8 cellular contexts compared by ENCODE assay signal in genomic region chr1:172002725-172003345, GRCh38.
DNase-seq lines count a peak whose midpoint lies in the region; ATAC-seq and TF ChIP-seq lines count a peak whose summit lies in the region.

No MANE protein-coding gene starts in this region.

- no peak overlapping the region for H3K4me3 ChIP-seq in coronary artery
- H3K4me3 ChIP-seq in mucosa of descending colon: no peak overlapping the region

- no peaks in the 10 kb centered on the region for H3K9me3 ChIP-seq in mucosa of descending colon

- H3K4me1 ChIP-seq in mucosa of descending colon (ENCODE audit: low read depth): no peaks in the 10 kb centered on the region

- TF ChIP-seq CTCF in coronary artery (IDR thresholded peaks at IDR 0.05): peak; percentile 26
- TF ChIP-seq CTCF in mucosa of descending colon (IDR thresholded peaks at IDR 0.05): peak; percentile 25

- intact Hi-C loops in mucosa of descending colon (cut with DNase I, micrococcal nuclease): loop anchor here in 1 of 2 donors (10.0 kb wide), 1 partner anchor 402 kb away; no protein-coding TSS in a partner anchor

- no peak overlapping the region for H3K27ac ChIP-seq in coronary artery

- H3K36me3 ChIP-seq in mucosa of descending colon (ENCODE audit: low read depth): no peaks in the 10 kb centered on the region

- DNase-seq in NCI-H748 (lab: John Stamatoyannopoulos, UW; ENCODE audit: unreplicated experiment): peak; percentile 23
- DNase-seq in NCI-H748 treated with DMSO at 0.1 percent for 48 hours (lab: John Stamatoyannopoulos, UW): no peak
- DNase-seq in OCI-M1 (lab: John Stamatoyannopoulos, UW): peak; percentile 84
- DNase-seq in coronary artery (ENCODE audit: low spot score): no peak
- DNase-seq in mucosa of descending colon: peak in 1 of 3 donors; percentile 60

- ATAC-seq in GM21723 (IDR thresholded peaks at IDR 0.05; ENCODE audit: unreplicated experiment) (peak; percentile 63), mucosa of descending colon (peak; percentile 34), GM21529 (IDR thresholded peaks at IDR 0.05; ENCODE audit: unreplicated experiment) (no peak), GM19463 (IDR thresholded peaks at IDR 0.05; ENCODE audit: unreplicated experiment) (no peak)

Comparison
In these comparisons a context has a peak if more than half of its experiments do, and no peak if none do; other contexts are left out.
1. DNase-seq: peak in NCI-H748 (single experiment) and OCI-M1 (single experiment); none in NCI-H748 treated with DMSO at 0.1 percent for 48 hours (single experiment) and coronary artery (single experiment).
2. ATAC-seq: peak in GM21723 (single experiment) and mucosa of descending colon (single experiment); none in GM21529 (single experiment) and GM19463 (single experiment).